ENCODE assay signal across 9 cellular contexts in genomic region chr20:29689411-29690225, GRCh38.
DNase-seq lines count a peak whose midpoint lies in the region; ATAC-seq, FAIRE-seq and TF ChIP-seq lines count a peak whose summit lies in the region.
"Had no signal": no experiment of that assay in that cellular context is flagged by ENCODE, and none has a peak within 500 bp of the region (broad histone marks: within the 10 kb centered on the region; RNA-seq: fewer than 3 reads in every experiment).

No MANE protein-coding gene starts in this region.

- H3K4me2 ChIP-seq in neural progenitor cell = no peak overlapping the region

- no peaks in the 10 kb centered on the region for H3K4me1 ChIP-seq in kidney (ENCODE audit: control insufficient read depth in 1 of 2, insufficient read depth in 1 of 2, low read depth in 1 of 2, low read length in 2 of 2)
- H3K4me1 ChIP-seq in neural progenitor cell = no peaks in the 10 kb centered on the region
- H3K4me1 ChIP-seq in SJCRH30 = no peaks in the 10 kb centered on the region

- DNase-seq in CD1c-positive myeloid dendritic cell (ENCODE audit: extremely low spot score) (peak; percentile 26), NCI-H1105 (lab: John Stamatoyannopoulos, UW) (peak; percentile 73), kidney (peak; percentile 69), neural progenitor cell (ENCODE audit: low spot score) (no peak), KBM-7 (no peak), SJCRH30 (no peak)
- peak; percentile 50 for DNase-seq in activated CD4-positive, alpha-beta T cell treated with anti-CD3 and anti-CD28 coated beads, Interleukin-2, amount 10 ng/mL, durations not matched to agents 24 days and 14 days

- no peak for ATAC-seq in HG03342 (IDR thresholded peaks at IDR 0.05; ENCODE audit: unreplicated experiment)

- H3K36me3 ChIP-seq in kidney (ENCODE audit: control insufficient read depth in 1 of 2, insufficient read depth in 2 of 2, low read length in 2 of 2) = no peaks in the 10 kb centered on the region
- H3K36me3 ChIP-seq in neural progenitor cell = no peaks in the 10 kb centered on the region
- no peaks in the 10 kb centered on the region for H3K36me3 ChIP-seq in SJCRH30

- H3K27me3 Mint-ChIP-seq in activated CD4-positive, alpha-beta T cell treated with anti-CD3 and anti-CD28 coated beads, Interleukin-2, amount 10 ng/mL, durations not matched to agents 24 days and 14 days = no peaks in the 10 kb centered on the region
- no peaks in the 10 kb centered on the region for H3K27me3 Mint-ChIP-seq in neural progenitor cell (ENCODE audit: insufficient read depth, low read depth)

- H3K36me3 Mint-ChIP-seq in activated CD4-positive, alpha-beta T cell treated with anti-CD3 and anti-CD28 coated beads, Interleukin-2, amount 10 ng/mL, durations not matched to agents 24 days and 14 days (ENCODE audit: low read depth) = no peaks in the 10 kb centered on the region
- H3K36me3 Mint-ChIP-seq in neural progenitor cell = no peaks in the 10 kb centered on the region

- in situ Hi-C loops in KBM-7 (cut with MboI; ENCODE audit: low pct_unique_long_range_greater_than_20kb, low sequenced_read_pairs) = no loop called here

- H3K27me3 ChIP-seq in neural progenitor cell (no peaks in the 10 kb centered on the region), SJCRH30 (peaks cover 4% of the 10 kb centered on the region; the same call in 1 of the 2 replicates)

- no peak overlapping the region for H3K4me3 Mint-ChIP-seq in activated CD4-positive, alpha-beta T cell treated with anti-CD3 and anti-CD28 coated beads, Interleukin-2, amount 10 ng/mL, durations not matched to agents 24 days and 14 days
- no peak overlapping the region for H3K4me3 Mint-ChIP-seq in neural progenitor cell

- H3K27ac Mint-ChIP-seq in activated CD4-positive, alpha-beta T cell treated with anti-CD3 and anti-CD28 coated beads, Interleukin-2, amount 10 ng/mL, durations not matched to agents 24 days and 14 days = no peak overlapping the region
- H3K27ac Mint-ChIP-seq in neural progenitor cell = no peak overlapping the region

- H4K20me1 ChIP-seq in neural progenitor cell (ENCODE audit: low read depth) = no peaks in the 10 kb centered on the region

- FAIRE-seq in kidney (lab: Jason Lieb, UNC) = no peak
- FAIRE-seq: endothelial cell of umbilical vein had no signal

- no peaks in the 10 kb centered on the region for H3F3A ChIP-seq in neural progenitor cell (ENCODE audit: low read depth)

- H3K27ac ChIP-seq in kidney (ENCODE audit: low read depth in 2 of 2, low read length in 2 of 2) (no peak overlapping the region), neural progenitor cell (no peak overlapping the region), SJCRH30 (no peak overlapping the region)

- H3K9me3 ChIP-seq in kidney (ENCODE audit: control insufficient read depth in 1 of 2, low read length in 2 of 2) = no peaks in the 10 kb centered on the region
- no peaks in the 10 kb centered on the region for H3K9me3 ChIP-seq in neural progenitor cell (ENCODE audit: low read depth)
- no peaks in the 10 kb centered on the region for H3K9me3 ChIP-seq in SJCRH30 (replicated peaks)

- peaks cover 15% of the 10 kb centered on the region for H3K9me3 Mint-ChIP-seq in activated CD4-positive, alpha-beta T cell treated with anti-CD3 and anti-CD28 coated beads, Interleukin-2, amount 10 ng/mL, durations not matched to agents 24 days and 14 days
- H3K9me3 Mint-ChIP-seq in neural progenitor cell = peaks cover 44% of the 10 kb centered on the region

- intact Hi-C loops in activated CD4-positive, alpha-beta T cell treated with anti-CD3 and anti-CD28 coated beads, Interleukin-2, amount 10 ng/mL, durations not matched to agents 24 days and 14 days (cut with micrococcal nuclease) = no loop called here
- intact Hi-C loops in kidney (cut with DNase I) = no loop called here

- H3K9ac ChIP-seq in kidney (ENCODE audit: low read length in 2 of 2) = no peak overlapping the region
- no peak overlapping the region for H3K9ac ChIP-seq in neural progenitor cell

- H3K79me2 ChIP-seq in neural progenitor cell (ENCODE audit: low read depth) = no peaks in the 10 kb centered on the region

- H3K4me3 ChIP-seq in kidney (ENCODE audit: low read length in 2 of 2) (no peak overlapping the region), neural progenitor cell (no peak overlapping the region), SJCRH30 (no peak overlapping the region)

- no peak overlapping the region for H2AFZ ChIP-seq in neural progenitor cell (replicated peaks)

- TF ChIP-seq CTCF in kidney (IDR thresholded peaks at IDR 0.05; ENCODE audit: borderline replicate concordance, extremely low read depth, insufficient read depth) (no peak), neural progenitor cell (IDR thresholded peaks at IDR 0.05) (no peak)

- no peaks in the 10 kb centered on the region for H3K4me1 Mint-ChIP-seq in activated CD4-positive, alpha-beta T cell treated with anti-CD3 and anti-CD28 coated beads, Interleukin-2, amount 10 ng/mL, durations not matched to agents 24 days and 14 days
- no peaks in the 10 kb centered on the region for H3K4me1 Mint-ChIP-seq in neural progenitor cell

Comparison
In these comparisons a context has a peak if more than half of its experiments do, and no peak if none do; other contexts are left out.
1. DNase-seq: peak in CD1c-positive myeloid dendritic cell (single experiment), NCI-H1105 (single experiment), activated CD4-positive, alpha-beta T cell treated with anti-CD3 and anti-CD28 coated beads, Interleukin-2, amount 10 ng/mL, durations not matched to agents 24 days and 14 days (single experiment) and kidney (single experiment); none in neural progenitor cell (single experiment), KBM-7 (single experiment) and SJCRH30 (0 of 2).